ENCODE assay signal across 1 cellular context in the genomic region with DNA sequence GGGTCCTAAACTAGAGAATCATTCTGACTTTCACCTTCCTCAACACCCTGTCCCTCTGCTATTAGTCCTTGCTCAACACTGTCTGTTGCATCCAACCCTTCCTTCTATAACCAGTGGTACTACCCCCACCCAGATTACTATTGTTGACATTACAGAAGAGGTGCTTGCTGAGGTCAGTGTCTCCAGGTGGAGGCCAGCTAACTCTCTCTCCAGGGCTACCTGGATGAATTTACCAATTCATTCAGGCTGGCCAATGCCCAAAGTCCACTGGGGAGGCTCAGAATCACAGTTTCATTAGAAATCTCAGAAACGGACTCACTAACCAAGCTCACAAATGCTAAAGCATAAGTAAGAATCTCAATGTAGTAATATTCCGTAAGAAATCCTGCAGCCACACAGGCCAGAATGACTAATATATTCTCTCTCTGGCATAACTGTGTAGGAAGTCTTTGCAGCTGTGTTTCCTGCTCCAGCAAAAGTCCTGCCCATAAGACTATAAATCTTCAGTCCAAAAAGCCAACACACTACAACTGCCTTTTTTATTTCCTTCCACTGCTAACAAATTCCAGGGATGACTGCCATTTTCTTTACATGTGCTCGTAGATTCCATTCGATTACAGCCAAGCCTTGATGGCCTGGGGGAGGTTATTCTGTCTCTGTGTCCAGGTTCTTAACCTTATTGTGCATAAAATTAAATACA.
TF ChIP-seq lines count a peak whose summit lies in the region.

No MANE protein-coding gene starts in this region.

TF ChIP-seq in HepG2, 621 proteins besides CTCF, POLR2A, EP300 and RAD21:
- TF ChIP-seq, protein P1, sequence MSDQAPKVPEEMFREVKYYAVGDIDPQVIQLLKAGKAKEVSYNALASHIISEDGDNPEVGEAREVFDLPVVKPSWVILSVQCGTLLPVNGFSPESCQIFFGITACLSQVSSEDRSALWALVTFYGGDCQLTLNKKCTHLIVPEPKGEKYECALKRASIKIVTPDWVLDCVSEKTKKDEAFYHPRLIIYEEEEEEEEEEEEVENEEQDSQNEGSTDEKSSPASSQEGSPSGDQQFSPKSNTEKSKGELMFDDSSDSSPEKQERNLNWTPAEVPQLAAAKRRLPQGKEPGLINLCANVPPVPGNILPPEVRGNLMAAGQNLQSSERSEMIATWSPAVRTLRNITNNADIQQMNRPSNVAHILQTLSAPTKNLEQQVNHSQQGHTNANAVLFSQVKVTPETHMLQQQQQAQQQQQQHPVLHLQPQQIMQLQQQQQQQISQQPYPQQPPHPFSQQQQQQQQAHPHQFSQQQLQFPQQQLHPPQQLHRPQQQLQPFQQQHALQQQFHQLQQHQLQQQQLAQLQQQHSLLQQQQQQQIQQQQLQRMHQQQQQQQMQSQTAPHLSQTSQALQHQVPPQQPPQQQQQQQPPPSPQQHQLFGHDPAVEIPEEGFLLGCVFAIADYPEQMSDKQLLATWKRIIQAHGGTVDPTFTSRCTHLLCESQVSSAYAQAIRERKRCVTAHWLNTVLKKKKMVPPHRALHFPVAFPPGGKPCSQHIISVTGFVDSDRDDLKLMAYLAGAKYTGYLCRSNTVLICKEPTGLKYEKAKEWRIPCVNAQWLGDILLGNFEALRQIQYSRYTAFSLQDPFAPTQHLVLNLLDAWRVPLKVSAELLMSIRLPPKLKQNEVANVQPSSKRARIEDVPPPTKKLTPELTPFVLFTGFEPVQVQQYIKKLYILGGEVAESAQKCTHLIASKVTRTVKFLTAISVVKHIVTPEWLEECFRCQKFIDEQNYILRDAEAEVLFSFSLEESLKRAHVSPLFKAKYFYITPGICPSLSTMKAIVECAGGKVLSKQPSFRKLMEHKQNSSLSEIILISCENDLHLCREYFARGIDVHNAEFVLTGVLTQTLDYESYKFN (CRISPR knock-in tag; conservative IDR thresholded peaks at IDR 0.05) = 0 out of 2 replicates have a peak, but pooled peaks have one; percentile 41
- TF ChIP-seq PHF21A (CRISPR knock-in tag; IDR thresholded peaks at IDR 0.05) (0 out of 2 replicates have a peak, but pooled peaks have one; percentile 22), CEBPG (CRISPR knock-in tag; IDR thresholded peaks at IDR 0.05) (peak; percentile 44; the same call in 1 of the 2 replicates), SOX6 (IDR thresholded peaks at IDR 0.05) (no peak), SOX6 (CRISPR knock-in tag; IDR thresholded peaks at IDR 0.05) (peak; percentile 35; the same call in 1 of the 2 replicates), GFI1 (CRISPR knock-in tag; IDR thresholded peaks at IDR 0.05; ENCODE audit: borderline replicate concordance) (peak; percentile 89), DPF2 (CRISPR knock-in tag; IDR thresholded peaks at IDR 0.05; ENCODE audit: borderline replicate concordance, low read depth) (no peak), NR2F6 (IDR thresholded peaks at IDR 0.05) (0 out of 2 replicates have a peak, but pooled peaks have one; percentile 22), NR2F6 (CRISPR knock-in tag; IDR thresholded peaks at IDR 0.05) (0 out of 2 replicates have a peak, but pooled peaks have one; percentile 32), SAP130 (CRISPR knock-in tag; IDR thresholded peaks at IDR 0.05; ENCODE audit: low read depth) (0 out of 2 replicates have a peak, but pooled peaks have one; percentile 11), SMAD9 (CRISPR knock-in tag; IDR thresholded peaks at IDR 0.05) (no peak), HNF4A (CRISPR knock-in tag; IDR thresholded peaks at IDR 0.05) (peak; percentile 45; the same call in 1 of the 2 replicates), ZEB1 (IDR thresholded peaks at IDR 0.05; ENCODE audit: insufficient replicate concordance, low read depth) (peak; percentile 70), ZNF124 (CRISPR knock-in tag; IDR thresholded peaks at IDR 0.05) (no peak), SCMH1 (CRISPR knock-in tag; IDR thresholded peaks at IDR 0.05; ENCODE audit: borderline replicate concordance) (no peak), ZBTB1 (CRISPR knock-in tag; IDR thresholded peaks at IDR 0.05; ENCODE audit: borderline replicate concordance) (no peak), CHCHD3 (CRISPR knock-in tag; IDR thresholded peaks at IDR 0.05) (no peak), ZNF44 (CRISPR knock-in tag; IDR thresholded peaks at IDR 0.05) (no peak), DNMT3B (CRISPR knock-in tag; conservative IDR thresholded peaks at IDR 0.05) (no peak), RFX3 (CRISPR knock-in tag; IDR thresholded peaks at IDR 0.05) (no peak), ZNF446 (CRISPR knock-in tag; IDR thresholded peaks at IDR 0.05) (no peak)
- TF ChIP-seq, protein P2, sequence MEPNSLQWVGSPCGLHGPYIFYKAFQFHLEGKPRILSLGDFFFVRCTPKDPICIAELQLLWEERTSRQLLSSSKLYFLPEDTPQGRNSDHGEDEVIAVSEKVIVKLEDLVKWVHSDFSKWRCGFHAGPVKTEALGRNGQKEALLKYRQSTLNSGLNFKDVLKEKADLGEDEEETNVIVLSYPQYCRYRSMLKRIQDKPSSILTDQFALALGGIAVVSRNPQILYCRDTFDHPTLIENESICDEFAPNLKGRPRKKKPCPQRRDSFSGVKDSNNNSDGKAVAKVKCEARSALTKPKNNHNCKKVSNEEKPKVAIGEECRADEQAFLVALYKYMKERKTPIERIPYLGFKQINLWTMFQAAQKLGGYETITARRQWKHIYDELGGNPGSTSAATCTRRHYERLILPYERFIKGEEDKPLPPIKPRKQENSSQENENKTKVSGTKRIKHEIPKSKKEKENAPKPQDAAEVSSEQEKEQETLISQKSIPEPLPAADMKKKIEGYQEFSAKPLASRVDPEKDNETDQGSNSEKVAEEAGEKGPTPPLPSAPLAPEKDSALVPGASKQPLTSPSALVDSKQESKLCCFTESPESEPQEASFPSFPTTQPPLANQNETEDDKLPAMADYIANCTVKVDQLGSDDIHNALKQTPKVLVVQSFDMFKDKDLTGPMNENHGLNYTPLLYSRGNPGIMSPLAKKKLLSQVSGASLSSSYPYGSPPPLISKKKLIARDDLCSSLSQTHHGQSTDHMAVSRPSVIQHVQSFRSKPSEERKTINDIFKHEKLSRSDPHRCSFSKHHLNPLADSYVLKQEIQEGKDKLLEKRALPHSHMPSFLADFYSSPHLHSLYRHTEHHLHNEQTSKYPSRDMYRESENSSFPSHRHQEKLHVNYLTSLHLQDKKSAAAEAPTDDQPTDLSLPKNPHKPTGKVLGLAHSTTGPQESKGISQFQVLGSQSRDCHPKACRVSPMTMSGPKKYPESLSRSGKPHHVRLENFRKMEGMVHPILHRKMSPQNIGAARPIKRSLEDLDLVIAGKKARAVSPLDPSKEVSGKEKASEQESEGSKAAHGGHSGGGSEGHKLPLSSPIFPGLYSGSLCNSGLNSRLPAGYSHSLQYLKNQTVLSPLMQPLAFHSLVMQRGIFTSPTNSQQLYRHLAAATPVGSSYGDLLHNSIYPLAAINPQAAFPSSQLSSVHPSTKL (CRISPR knock-in tag; IDR thresholded peaks at IDR 0.05) = peak; percentile 25; the same call in 1 of the 2 replicates
- TF ChIP-seq, protein P3, sequence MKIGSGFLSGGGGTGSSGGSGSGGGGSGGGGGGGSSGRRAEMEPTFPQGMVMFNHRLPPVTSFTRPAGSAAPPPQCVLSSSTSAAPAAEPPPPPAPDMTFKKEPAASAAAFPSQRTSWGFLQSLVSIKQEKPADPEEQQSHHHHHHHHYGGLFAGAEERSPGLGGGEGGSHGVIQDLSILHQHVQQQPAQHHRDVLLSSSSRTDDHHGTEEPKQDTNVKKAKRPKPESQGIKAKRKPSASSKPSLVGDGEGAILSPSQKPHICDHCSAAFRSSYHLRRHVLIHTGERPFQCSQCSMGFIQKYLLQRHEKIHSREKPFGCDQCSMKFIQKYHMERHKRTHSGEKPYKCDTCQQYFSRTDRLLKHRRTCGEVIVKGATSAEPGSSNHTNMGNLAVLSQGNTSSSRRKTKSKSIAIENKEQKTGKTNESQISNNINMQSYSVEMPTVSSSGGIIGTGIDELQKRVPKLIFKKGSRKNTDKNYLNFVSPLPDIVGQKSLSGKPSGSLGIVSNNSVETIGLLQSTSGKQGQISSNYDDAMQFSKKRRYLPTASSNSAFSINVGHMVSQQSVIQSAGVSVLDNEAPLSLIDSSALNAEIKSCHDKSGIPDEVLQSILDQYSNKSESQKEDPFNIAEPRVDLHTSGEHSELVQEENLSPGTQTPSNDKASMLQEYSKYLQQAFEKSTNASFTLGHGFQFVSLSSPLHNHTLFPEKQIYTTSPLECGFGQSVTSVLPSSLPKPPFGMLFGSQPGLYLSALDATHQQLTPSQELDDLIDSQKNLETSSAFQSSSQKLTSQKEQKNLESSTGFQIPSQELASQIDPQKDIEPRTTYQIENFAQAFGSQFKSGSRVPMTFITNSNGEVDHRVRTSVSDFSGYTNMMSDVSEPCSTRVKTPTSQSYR (CRISPR knock-in tag; IDR thresholded peaks at IDR 0.05; ENCODE audit: borderline replicate concordance) = peak; percentile 43; the same call in 1 of the 2 replicates
- TF ChIP-seq, protein P4, sequence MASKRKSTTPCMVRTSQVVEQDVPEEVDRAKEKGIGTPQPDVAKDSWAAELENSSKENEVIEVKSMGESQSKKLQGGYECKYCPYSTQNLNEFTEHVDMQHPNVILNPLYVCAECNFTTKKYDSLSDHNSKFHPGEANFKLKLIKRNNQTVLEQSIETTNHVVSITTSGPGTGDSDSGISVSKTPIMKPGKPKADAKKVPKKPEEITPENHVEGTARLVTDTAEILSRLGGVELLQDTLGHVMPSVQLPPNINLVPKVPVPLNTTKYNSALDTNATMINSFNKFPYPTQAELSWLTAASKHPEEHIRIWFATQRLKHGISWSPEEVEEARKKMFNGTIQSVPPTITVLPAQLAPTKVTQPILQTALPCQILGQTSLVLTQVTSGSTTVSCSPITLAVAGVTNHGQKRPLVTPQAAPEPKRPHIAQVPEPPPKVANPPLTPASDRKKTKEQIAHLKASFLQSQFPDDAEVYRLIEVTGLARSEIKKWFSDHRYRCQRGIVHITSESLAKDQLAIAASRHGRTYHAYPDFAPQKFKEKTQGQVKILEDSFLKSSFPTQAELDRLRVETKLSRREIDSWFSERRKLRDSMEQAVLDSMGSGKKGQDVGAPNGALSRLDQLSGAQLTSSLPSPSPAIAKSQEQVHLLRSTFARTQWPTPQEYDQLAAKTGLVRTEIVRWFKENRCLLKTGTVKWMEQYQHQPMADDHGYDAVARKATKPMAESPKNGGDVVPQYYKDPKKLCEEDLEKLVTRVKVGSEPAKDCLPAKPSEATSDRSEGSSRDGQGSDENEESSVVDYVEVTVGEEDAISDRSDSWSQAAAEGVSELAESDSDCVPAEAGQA (IDR thresholded peaks at IDR 0.05; ENCODE audit: low read depth) = no peak
- TF ChIP-seq, protein P4 (CRISPR knock-in tag; IDR thresholded peaks at IDR 0.05; ENCODE audit: borderline replicate concordance) = no peak
- TF ChIP-seq, protein P5, sequence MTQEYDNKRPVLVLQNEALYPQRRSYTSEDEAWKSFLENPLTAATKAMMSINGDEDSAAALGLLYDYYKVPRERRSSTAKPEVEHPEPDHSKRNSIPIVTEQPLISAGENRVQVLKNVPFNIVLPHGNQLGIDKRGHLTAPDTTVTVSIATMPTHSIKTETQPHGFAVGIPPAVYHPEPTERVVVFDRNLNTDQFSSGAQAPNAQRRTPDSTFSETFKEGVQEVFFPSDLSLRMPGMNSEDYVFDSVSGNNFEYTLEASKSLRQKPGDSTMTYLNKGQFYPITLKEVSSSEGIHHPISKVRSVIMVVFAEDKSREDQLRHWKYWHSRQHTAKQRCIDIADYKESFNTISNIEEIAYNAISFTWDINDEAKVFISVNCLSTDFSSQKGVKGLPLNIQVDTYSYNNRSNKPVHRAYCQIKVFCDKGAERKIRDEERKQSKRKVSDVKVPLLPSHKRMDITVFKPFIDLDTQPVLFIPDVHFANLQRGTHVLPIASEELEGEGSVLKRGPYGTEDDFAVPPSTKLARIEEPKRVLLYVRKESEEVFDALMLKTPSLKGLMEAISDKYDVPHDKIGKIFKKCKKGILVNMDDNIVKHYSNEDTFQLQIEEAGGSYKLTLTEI (CRISPR knock-in tag; conservative IDR thresholded peaks at IDR 0.05) = no peak
- TF ChIP-seq, protein P6, sequence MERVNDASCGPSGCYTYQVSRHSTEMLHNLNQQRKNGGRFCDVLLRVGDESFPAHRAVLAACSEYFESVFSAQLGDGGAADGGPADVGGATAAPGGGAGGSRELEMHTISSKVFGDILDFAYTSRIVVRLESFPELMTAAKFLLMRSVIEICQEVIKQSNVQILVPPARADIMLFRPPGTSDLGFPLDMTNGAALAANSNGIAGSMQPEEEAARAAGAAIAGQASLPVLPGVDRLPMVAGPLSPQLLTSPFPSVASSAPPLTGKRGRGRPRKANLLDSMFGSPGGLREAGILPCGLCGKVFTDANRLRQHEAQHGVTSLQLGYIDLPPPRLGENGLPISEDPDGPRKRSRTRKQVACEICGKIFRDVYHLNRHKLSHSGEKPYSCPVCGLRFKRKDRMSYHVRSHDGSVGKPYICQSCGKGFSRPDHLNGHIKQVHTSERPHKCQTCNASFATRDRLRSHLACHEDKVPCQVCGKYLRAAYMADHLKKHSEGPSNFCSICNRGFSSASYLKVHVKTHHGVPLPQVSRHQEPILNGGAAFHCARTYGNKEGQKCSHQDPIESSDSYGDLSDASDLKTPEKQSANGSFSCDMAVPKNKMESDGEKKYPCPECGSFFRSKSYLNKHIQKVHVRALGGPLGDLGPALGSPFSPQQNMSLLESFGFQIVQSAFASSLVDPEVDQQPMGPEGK (CRISPR knock-in tag; IDR thresholded peaks at IDR 0.05) = 0 out of 2 replicates have a peak, but pooled peaks have one; percentile 24
- TF ChIP-seq, protein P7, sequence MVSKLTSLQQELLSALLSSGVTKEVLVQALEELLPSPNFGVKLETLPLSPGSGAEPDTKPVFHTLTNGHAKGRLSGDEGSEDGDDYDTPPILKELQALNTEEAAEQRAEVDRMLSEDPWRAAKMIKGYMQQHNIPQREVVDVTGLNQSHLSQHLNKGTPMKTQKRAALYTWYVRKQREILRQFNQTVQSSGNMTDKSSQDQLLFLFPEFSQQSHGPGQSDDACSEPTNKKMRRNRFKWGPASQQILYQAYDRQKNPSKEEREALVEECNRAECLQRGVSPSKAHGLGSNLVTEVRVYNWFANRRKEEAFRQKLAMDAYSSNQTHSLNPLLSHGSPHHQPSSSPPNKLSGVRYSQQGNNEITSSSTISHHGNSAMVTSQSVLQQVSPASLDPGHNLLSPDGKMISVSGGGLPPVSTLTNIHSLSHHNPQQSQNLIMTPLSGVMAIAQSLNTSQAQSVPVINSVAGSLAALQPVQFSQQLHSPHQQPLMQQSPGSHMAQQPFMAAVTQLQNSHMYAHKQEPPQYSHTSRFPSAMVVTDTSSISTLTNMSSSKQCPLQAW (CRISPR knock-in tag; IDR thresholded peaks at IDR 0.05) = no peak
